10 cellular contexts compared by ENCODE assay signal in genomic region chr3:17070560-17070959, GRCh38.
DNase-seq lines count a peak whose midpoint lies in the region; ATAC-seq and TF ChIP-seq lines count a peak whose summit lies in the region.
"Had no signal": no experiment of that assay in that cellular context is flagged by ENCODE, and none has a peak within 500 bp of the region (broad histone marks: within the 10 kb centered on the region; RNA-seq: fewer than 3 reads in every experiment).

No MANE protein-coding gene starts in this region.

- H3K4me1 Mint-ChIP-seq in stimulated activated naive B cell treated with anti-CD40 and anti-IgM and Interleukin-4, amounts not matched to agents 10 μg/mL and 1 μg/mL and 100 μg/mL, for 72 hours = peaks cover 4 to 8% of the 10 kb centered on the region in 2 donors

- DNase-seq in SK-N-SH (no peak), NCI-H82 (lab: John Stamatoyannopoulos, UW) (peak; percentile 61), globus pallidus (ENCODE audit: low spot score) (peak; percentile 17), superior temporal gyrus (ENCODE audit: extremely low spot score) (no peak)
- no peak for DNase-seq in stimulated activated naive B cell treated with anti-CD40 and anti-IgM and Interleukin-4, amounts not matched to agents 10 μg/mL and 1 μg/mL and 100 μg/mL, for 72 hours
- no peak for DNase-seq in stimulated activated naive CD4-positive, alpha-beta T cell (lab: John Stamatoyannopoulos, UW)
- DNase-seq in activated CD4-positive, CD25-positive, alpha-beta regulatory T cell treated with anti-CD3 and anti-CD28 coated beads, Interleukin-2, amount 50 U/mL, for 72 hours = no peak
- DNase-seq: 8988T had no signal

- TF ChIP-seq RAD21 in SK-N-SH (IDR thresholded peaks at IDR 0.05; ENCODE audit: low read length) = no peak

- H3K79me2 ChIP-seq in SK-N-SH (ENCODE audit: insufficient read depth) = no peaks in the 10 kb centered on the region; the same call in 1 of the 2 replicates

- H3K9me3 ChIP-seq in SK-N-SH = no peaks in the 10 kb centered on the region
- H3K9me3 ChIP-seq: gastroesophageal sphincter had no signal

- no peak for TF ChIP-seq EP300 in SK-N-SH (IDR thresholded peaks at IDR 0.05; ENCODE audit: borderline replicate concordance in 1 of 2, low read depth in 1 of 2, low read length in 1 of 2)

- peak overlapping the region; percentile 39 for H3K27ac Mint-ChIP-seq in stimulated activated naive B cell treated with anti-CD40 and anti-IgM and Interleukin-4, amounts not matched to agents 10 μg/mL and 1 μg/mL and 100 μg/mL, for 72 hours

- H3K27me3 Mint-ChIP-seq in stimulated activated naive B cell treated with anti-CD40 and anti-IgM and Interleukin-4, amounts not matched to agents 10 μg/mL and 1 μg/mL and 100 μg/mL, for 72 hours = no peaks in the 10 kb centered on the region

- POLR2A ChIA-PET in SK-N-SH (lab: Yijun Ruan, JAX) = no interaction called here

- no peak overlapping the region for H3K4me3 ChIP-seq in SK-N-SH (ENCODE audit: low read depth in 2 of 2, low read length in 1 of 2)
- H3K4me3 ChIP-seq: gastroesophageal sphincter had no signal

- peak; percentile 42; the same call in 2 of the 3 replicates for ATAC-seq in SK-N-SH treated with all-trans-retinoic acid at 6 μM for 48 hours
- no peak for ATAC-seq in stimulated activated naive B cell treated with anti-CD40 and anti-IgM and Interleukin-4, amounts not matched to agents 10 μg/mL and 1 μg/mL and 100 μg/mL, for 72 hours (replicated peaks)
- ATAC-seq: gastroesophageal sphincter had no signal

- CTCF ChIA-PET in SK-N-SH (lab: Yijun Ruan, JAX) = no interaction called here

- H3K9me3 Mint-ChIP-seq in stimulated activated naive B cell treated with anti-CD40 and anti-IgM and Interleukin-4, amounts not matched to agents 10 μg/mL and 1 μg/mL and 100 μg/mL, for 72 hours = peaks cover 0 to 2% of the 10 kb centered on the region in 2 donors

- peaks cover 0 to 2% of the 10 kb centered on the region in 2 experiments; a peak in 1 of 4 replicates for H3K4me1 ChIP-seq in SK-N-SH (ENCODE audit: control insufficient read depth in 1 of 2, insufficient read depth in 2 of 2, low read depth in 1 of 2, low read length in 1 of 2)
- H3K4me1 ChIP-seq: gastroesophageal sphincter had no signal

- no peak for TF ChIP-seq CTCF in SK-N-SH (IDR thresholded peaks at IDR 0.05)

- no peaks in the 10 kb centered on the region for H3F3A ChIP-seq in SK-N-SH (replicated peaks; ENCODE audit: insufficient read depth)

- H3K9me2 ChIP-seq in SK-N-SH = no peaks in the 10 kb centered on the region

- peaks cover 0 to 3% of the 10 kb centered on the region in 2 experiments for H3K36me3 ChIP-seq in SK-N-SH (replicated peaks in 1 of 2; ENCODE audit: control insufficient read depth in 1 of 2, insufficient read depth in 2 of 2, low read length in 1 of 2)
- H3K36me3 ChIP-seq: gastroesophageal sphincter had no signal

- no peak overlapping the region for H3K4me3 Mint-ChIP-seq in stimulated activated naive B cell treated with anti-CD40 and anti-IgM and Interleukin-4, amounts not matched to agents 10 μg/mL and 1 μg/mL and 100 μg/mL, for 72 hours

- H3K27ac ChIP-seq in SK-N-SH (ENCODE audit: low read depth in 2 of 2, low read length in 1 of 2) = no peak overlapping the region; a peak in 1 of 4 replicates
- H3K27ac ChIP-seq: gastroesophageal sphincter had no signal

- no peaks in the 10 kb centered on the region for H4K20me1 ChIP-seq in SK-N-SH (ENCODE audit: insufficient read depth)

- 65% methylated on average over 5 of the region's 5 CpGs for WGBS in SK-N-SH (ENCODE audit: low lambda C conversion rate)

- no peak overlapping the region for H3K9ac ChIP-seq in SK-N-SH

- H3K36me3 Mint-ChIP-seq in stimulated activated naive B cell treated with anti-CD40 and anti-IgM and Interleukin-4, amounts not matched to agents 10 μg/mL and 1 μg/mL and 100 μg/mL, for 72 hours = peaks cover 35 to 53% of the 10 kb centered on the region in 2 donors

- no peak overlapping the region for H3K4me2 ChIP-seq in SK-N-SH

- no peaks in the 10 kb centered on the region for H3K27me3 ChIP-seq in SK-N-SH (ENCODE audit: insufficient read depth)
- H3K27me3 ChIP-seq: gastroesophageal sphincter had no signal

- no peak overlapping the region for H2AFZ ChIP-seq in SK-N-SH (ENCODE audit: low read depth)

TF ChIP-seq in SK-N-SH treated with all-trans-retinoic acid at 6 μM for 48 hours, 23 proteins besides CTCF, POLR2A, EP300 and RAD21:
- TF ChIP-seq OSR1 (CRISPR knock-in tag; IDR thresholded peaks at IDR 0.05) = no peak
TF ChIP-seq in SK-N-SH treated with all-trans-retinoic acid at 6 μM for 48 hours: peak in this region for 0.

TF ChIP-seq in SK-N-SH, 30 proteins besides CTCF, POLR2A, EP300 and RAD21:
- no peak for TF ChIP-seq TAF1 (IDR thresholded peaks at IDR 0.05; ENCODE audit: borderline replicate concordance, low read depth, low read length)
- no peak for TF ChIP-seq ZBTB33 (IDR thresholded peaks at IDR 0.05; ENCODE audit: borderline replicate concordance, low read depth)
- TF ChIP-seq SIN3A (IDR thresholded peaks at IDR 0.05; ENCODE audit: borderline replicate concordance, low read depth, low read length) = no peak
- TF ChIP-seq EZH2phosphoT487 (IDR thresholded peaks at IDR 0.05; ENCODE audit: borderline replicate concordance, low read depth) = no peak
- TF ChIP-seq TEAD4 (IDR thresholded peaks at IDR 0.05; ENCODE audit: borderline replicate concordance, insufficient read depth) = no peak
- no peak for TF ChIP-seq NRF1 (IDR thresholded peaks at IDR 0.05; ENCODE audit: low read depth, low read length)
- no peak for TF ChIP-seq TCF12 (IDR thresholded peaks at IDR 0.05)
TF ChIP-seq in SK-N-SH: peak in this region for 0.

Comparison
In these comparisons a context has a peak if more than half of its experiments do, and no peak if none do; other contexts are left out.
1. DNase-seq: peak in NCI-H82 (single experiment) and globus pallidus (single experiment); none in SK-N-SH (single experiment), stimulated activated naive B cell treated with anti-CD40 and anti-IgM and Interleukin-4, amounts not matched to agents 10 μg/mL and 1 μg/mL and 100 μg/mL, for 72 hours (single experiment), superior temporal gyrus (single experiment), stimulated activated naive CD4-positive, alpha-beta T cell (0 of 6) and activated CD4-positive, CD25-positive, alpha-beta regulatory T cell treated with anti-CD3 and anti-CD28 coated beads, Interleukin-2, amount 50 U/mL, for 72 hours (single experiment).